12 cellular contexts compared by ENCODE assay signal in genomic region chr7:69067397-69067796, GRCh38.
DNase-seq lines count a peak whose midpoint lies in the region; ATAC-seq and TF ChIP-seq lines count a peak whose summit lies in the region.
"Had no signal": no experiment of that assay in that cellular context is flagged by ENCODE, and none has a peak within 500 bp of the region (broad histone marks: within the 10 kb centered on the region; RNA-seq: fewer than 3 reads in every experiment).

No MANE protein-coding gene starts in this region.

- CTCF ChIA-PET in HEK293T (lab: Yijun Ruan, JAX), result interaction anchor here (0.9 kb wide), 1 partner anchor 13 kb away, joined by 3 read pairs; no protein-coding TSS in a partner anchor

- TF ChIP-seq POLR2A in GM18505 (IDR thresholded peaks at IDR 0.05; ENCODE audit: borderline replicate concordance, extremely low read depth, insufficient read depth, insufficient read length), result no peak

- no peaks in the 10 kb centered on the region for H3K4me1 ChIP-seq in heart right ventricle

- ATAC-seq in HG03457 (IDR thresholded peaks at IDR 0.05; ENCODE audit: unreplicated experiment) (no peak), GM21390 (IDR thresholded peaks at IDR 0.05; ENCODE audit: unreplicated experiment) (no peak), GM18505 (IDR thresholded peaks at IDR 0.05; ENCODE audit: unreplicated experiment) (no peak), heart right ventricle (no peak)
- ATAC-seq: effector memory CD8-positive, alpha-beta T cell had no signal

- H3K4me3 ChIP-seq in heart right ventricle, result no peak overlapping the region

- intact Hi-C loops in heart right ventricle (cut with DNase I), result no loop called here

- DNase-seq in HEK293T (ENCODE audit: extremely low spot score) (peak; percentile 21), SK-N-DZ (ENCODE audit: low spot score) (peak; percentile 7), kidney tubule cell (ENCODE audit: low spot score) (peak; percentile 39), heart right ventricle (no peak)
- DNase-seq: activated naive CD4-positive, alpha-beta T cell; effector memory CD8-positive, alpha-beta T cell; NCI-H2081 treated with DMSO at 0.1 percent for 48 hours; stimulated activated naive CD4-positive, alpha-beta T cell had no signal

- peaks cover 0 to 23% (median 2%) of the 10 kb centered on the region in 11 donors for H3K9me3 ChIP-seq in heart right ventricle

- POLR2A ChIA-PET in HEK293T (lab: Yijun Ruan, JAX), result no interaction called here

- H3K27me3 ChIP-seq in heart right ventricle, result peaks cover 0 to 10% (median 0%) of the 10 kb centered on the region in 7 donors

- TF ChIP-seq CTCF in C4-2B (conservative IDR thresholded peaks at IDR 0.05), result peak; percentile 81
- peak in 4 of 9 donors; percentile 5 to 31 (median 16) for TF ChIP-seq CTCF in heart right ventricle (IDR thresholded peaks at IDR 0.05)

- H3K27ac ChIP-seq in C4-2B (no peak overlapping the region), heart right ventricle (no peak overlapping the region)

- WGBS in heart right ventricle, 2 donors, result 34 to 38% methylated on average over 3 of the region's 3 CpGs

- no peaks in the 10 kb centered on the region for H3K36me3 ChIP-seq in heart right ventricle

TF ChIP-seq in HEK293T, 16 proteins besides CTCF, POLR2A, EP300 and RAD21:
- TF ChIP-seq BHLHE40 (IDR thresholded peaks at IDR 0.05; ENCODE audit: borderline replicate concordance), result no peak
- no peak for TF ChIP-seq NFRKB (IDR thresholded peaks at IDR 0.05)
- no peak for TF ChIP-seq HDGF (IDR thresholded peaks at IDR 0.05; ENCODE audit: borderline replicate concordance)
- no peak for TF ChIP-seq FOXK2 (IDR thresholded peaks at IDR 0.05)
- no peak for TF ChIP-seq FOXM1 (IDR thresholded peaks at IDR 0.05; ENCODE audit: borderline replicate concordance)
- TF ChIP-seq PKNOX1 (IDR thresholded peaks at IDR 0.05), result no peak
- no peak for TF ChIP-seq ARNT (IDR thresholded peaks at IDR 0.05)
- TF ChIP-seq ELF4 (IDR thresholded peaks at IDR 0.05), result no peak
- no peak for TF ChIP-seq CTBP1 (IDR thresholded peaks at IDR 0.05; ENCODE audit: borderline replicate concordance)
- no peak for TF ChIP-seq FOXA1 (IDR thresholded peaks at IDR 0.05)
- no peak for TF ChIP-seq L3MBTL2 (conservative IDR thresholded peaks at IDR 0.05)
- no peak for TF ChIP-seq SUZ12 (IDR thresholded peaks at IDR 0.05)
- no peak for TF ChIP-seq SP1 (IDR thresholded peaks at IDR 0.05)
- TF ChIP-seq LEF1 (IDR thresholded peaks at IDR 0.05; ENCODE audit: borderline replicate concordance), result no peak
TF ChIP-seq in HEK293T: peak in this region for 0.

Comparison
In these comparisons a context has a peak if more than half of its experiments do, and no peak if none do; other contexts are left out.
1. DNase-seq: peak in HEK293T (single experiment), SK-N-DZ (single experiment) and kidney tubule cell (single experiment); none in heart right ventricle (0 of 2).